In the genomic region with DNA sequence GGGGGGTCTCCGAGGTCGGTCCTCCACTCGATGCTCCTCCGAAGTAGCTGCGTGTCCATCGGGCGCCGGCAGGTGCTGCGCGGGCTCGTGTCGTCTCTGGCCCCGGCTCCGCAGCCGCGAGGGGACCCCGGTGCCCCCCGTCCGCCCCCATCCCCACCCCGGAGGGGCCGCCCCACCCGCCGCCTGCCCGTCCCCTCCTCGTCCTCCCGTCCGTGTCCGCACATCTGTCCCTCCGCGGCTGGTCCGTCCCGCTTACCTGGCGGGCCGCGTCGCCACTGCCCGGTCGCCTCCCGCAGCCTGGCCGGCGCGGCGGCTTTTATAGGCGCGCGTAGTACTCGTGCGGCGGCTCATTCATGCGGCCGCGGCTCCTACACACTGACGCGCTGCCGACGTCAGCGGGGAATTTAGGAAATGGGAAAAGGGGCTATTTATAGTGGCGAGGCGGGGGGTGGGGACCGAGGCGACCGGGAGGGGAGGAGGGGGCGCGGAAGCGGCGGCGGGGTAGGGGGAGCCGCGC, we compare ENCODE assay signal across 2 cellular contexts.
TF ChIP-seq lines count a peak whose summit lies in the region.

No MANE protein-coding gene starts in this region.

TF ChIP-seq in HEK293T, 16 proteins besides CTCF, POLR2A, EP300 and RAD21:
- TF ChIP-seq SP1 (IDR thresholded peaks at IDR 0.05) (no peak), LEF1 (IDR thresholded peaks at IDR 0.05; ENCODE audit: borderline replicate concordance) (no peak), L3MBTL2 (conservative IDR thresholded peaks at IDR 0.05) (0 out of 2 replicates have a peak, but pooled peaks have one; percentile 31), FOXK2 (IDR thresholded peaks at IDR 0.05) (no peak)

TF ChIP-seq in GM12878, 131 proteins besides CTCF, POLR2A, EP300 and RAD21:
- TF ChIP-seq, protein P1, sequence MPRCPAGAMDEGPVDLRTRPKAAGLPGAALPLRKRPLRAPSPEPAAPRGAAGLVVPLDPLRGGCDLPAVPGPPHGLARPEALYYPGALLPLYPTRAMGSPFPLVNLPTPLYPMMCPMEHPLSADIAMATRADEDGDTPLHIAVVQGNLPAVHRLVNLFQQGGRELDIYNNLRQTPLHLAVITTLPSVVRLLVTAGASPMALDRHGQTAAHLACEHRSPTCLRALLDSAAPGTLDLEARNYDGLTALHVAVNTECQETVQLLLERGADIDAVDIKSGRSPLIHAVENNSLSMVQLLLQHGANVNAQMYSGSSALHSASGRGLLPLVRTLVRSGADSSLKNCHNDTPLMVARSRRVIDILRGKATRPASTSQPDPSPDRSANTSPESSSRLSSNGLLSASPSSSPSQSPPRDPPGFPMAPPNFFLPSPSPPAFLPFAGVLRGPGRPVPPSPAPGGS (IDR thresholded peaks at IDR 0.05; ENCODE audit: borderline replicate concordance, insufficient read depth, low read depth, low read length, poor library complexity, severe bottlenecking) = no peak
- TF ChIP-seq CBFB (IDR thresholded peaks at IDR 0.05; ENCODE audit: low read depth) (no peak), BACH1 (IDR thresholded peaks at IDR 0.05; ENCODE audit: borderline replicate concordance) (no peak), RCOR1 (conservative IDR thresholded peaks at IDR 0.05; ENCODE audit: low read depth, low read length) (no peak), CREB1 (IDR thresholded peaks at IDR 0.05; ENCODE audit: low read depth) (0 out of 2 replicates have a peak, but pooled peaks have one; percentile 33), HDAC2 (IDR thresholded peaks at IDR 0.05) (no peak), IKZF1 (conservative IDR thresholded peaks at IDR 0.05) (no peak), BHLHE40 (IDR thresholded peaks at IDR 0.05; ENCODE audit: borderline replicate concordance in 1 of 2, low read depth in 2 of 2, low read length in 1 of 2) (0 out of 4 replicates have a peak, but pooled peaks of 1 of the 2 experiments have one; percentile 5), NFXL1 (IDR thresholded peaks at IDR 0.05; ENCODE audit: borderline replicate concordance) (no peak), SREBF1 (IDR thresholded peaks at IDR 0.05; ENCODE audit: low read length) (no peak), CREM (IDR thresholded peaks at IDR 0.05; ENCODE audit: low read depth) (no peak), JUNB (IDR thresholded peaks at IDR 0.05) (no peak), KDM1A (IDR thresholded peaks at IDR 0.05; ENCODE audit: borderline replicate concordance) (no peak), SUZ12 (IDR thresholded peaks at IDR 0.05; ENCODE audit: unreplicated experiment) (peak; percentile 32), RB1 (IDR thresholded peaks at IDR 0.05; ENCODE audit: borderline replicate concordance) (no peak), SMC3 (IDR thresholded peaks at IDR 0.05; ENCODE audit: borderline replicate concordance, low read length) (no peak)
- TF ChIP-seq, protein P2, sequence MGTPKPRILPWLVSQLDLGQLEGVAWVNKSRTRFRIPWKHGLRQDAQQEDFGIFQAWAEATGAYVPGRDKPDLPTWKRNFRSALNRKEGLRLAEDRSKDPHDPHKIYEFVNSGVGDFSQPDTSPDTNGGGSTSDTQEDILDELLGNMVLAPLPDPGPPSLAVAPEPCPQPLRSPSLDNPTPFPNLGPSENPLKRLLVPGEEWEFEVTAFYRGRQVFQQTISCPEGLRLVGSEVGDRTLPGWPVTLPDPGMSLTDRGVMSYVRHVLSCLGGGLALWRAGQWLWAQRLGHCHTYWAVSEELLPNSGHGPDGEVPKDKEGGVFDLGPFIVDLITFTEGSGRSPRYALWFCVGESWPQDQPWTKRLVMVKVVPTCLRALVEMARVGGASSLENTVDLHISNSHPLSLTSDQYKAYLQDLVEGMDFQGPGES (IDR thresholded peaks at IDR 0.05) = no peak
- TF ChIP-seq, protein P3, sequence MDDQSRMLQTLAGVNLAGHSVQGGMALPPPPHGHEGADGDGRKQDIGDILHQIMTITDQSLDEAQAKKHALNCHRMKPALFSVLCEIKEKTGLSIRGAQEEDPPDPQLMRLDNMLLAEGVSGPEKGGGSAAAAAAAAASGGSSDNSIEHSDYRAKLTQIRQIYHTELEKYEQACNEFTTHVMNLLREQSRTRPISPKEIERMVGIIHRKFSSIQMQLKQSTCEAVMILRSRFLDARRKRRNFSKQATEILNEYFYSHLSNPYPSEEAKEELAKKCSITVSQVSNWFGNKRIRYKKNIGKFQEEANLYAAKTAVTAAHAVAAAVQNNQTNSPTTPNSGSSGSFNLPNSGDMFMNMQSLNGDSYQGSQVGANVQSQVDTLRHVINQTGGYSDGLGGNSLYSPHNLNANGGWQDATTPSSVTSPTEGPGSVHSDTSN (IDR thresholded peaks at IDR 0.05; ENCODE audit: insufficient replicate concordance, low read depth, low read length) = no peak
- TF ChIP-seq, protein P4, sequence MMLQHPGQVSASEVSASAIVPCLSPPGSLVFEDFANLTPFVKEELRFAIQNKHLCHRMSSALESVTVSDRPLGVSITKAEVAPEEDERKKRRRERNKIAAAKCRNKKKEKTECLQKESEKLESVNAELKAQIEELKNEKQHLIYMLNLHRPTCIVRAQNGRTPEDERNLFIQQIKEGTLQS (IDR thresholded peaks at IDR 0.05; ENCODE audit: borderline replicate concordance, extremely low read depth, low read depth, low read length) = no peak
